Comparison of ENCODE assay signal across 1 cellular context in genomic region chr15:100194955-100195354, GRCh38.
TF ChIP-seq lines count a peak whose summit lies in the region.

No MANE protein-coding gene starts in this region.

TF ChIP-seq in H1, 55 proteins besides CTCF, POLR2A, EP300 and RAD21 (continued from another document):
- TF ChIP-seq, protein P1, sequence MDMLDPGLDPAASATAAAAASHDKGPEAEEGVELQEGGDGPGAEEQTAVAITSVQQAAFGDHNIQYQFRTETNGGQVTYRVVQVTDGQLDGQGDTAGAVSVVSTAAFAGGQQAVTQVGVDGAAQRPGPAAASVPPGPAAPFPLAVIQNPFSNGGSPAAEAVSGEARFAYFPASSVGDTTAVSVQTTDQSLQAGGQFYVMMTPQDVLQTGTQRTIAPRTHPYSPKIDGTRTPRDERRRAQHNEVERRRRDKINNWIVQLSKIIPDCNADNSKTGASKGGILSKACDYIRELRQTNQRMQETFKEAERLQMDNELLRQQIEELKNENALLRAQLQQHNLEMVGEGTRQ (IDR thresholded peaks at IDR 0.05; ENCODE audit: low read length): no peak
- TF ChIP-seq CHD1 (IDR thresholded peaks at IDR 0.05; ENCODE audit: low read depth, low read length): no peak
- no peak for TF ChIP-seq SIRT6 (IDR thresholded peaks at IDR 0.05; ENCODE audit: low read length)
- no peak for TF ChIP-seq BACH1 (IDR thresholded peaks at IDR 0.05; ENCODE audit: low read length)
- TF ChIP-seq HDAC6 (IDR thresholded peaks at IDR 0.05; ENCODE audit: low read depth, low read length): no peak
- TF ChIP-seq EGR1 (IDR thresholded peaks at IDR 0.05; ENCODE audit: borderline replicate concordance, low read depth, low read length): no peak
- no peak for TF ChIP-seq GTF2F1 (IDR thresholded peaks at IDR 0.05; ENCODE audit: borderline replicate concordance, low read depth, low read length)
- TF ChIP-seq POLR2AphosphoS5 (IDR thresholded peaks at IDR 0.05; ENCODE audit: low read depth, low read length): no peak
- no peak for TF ChIP-seq JUN (IDR thresholded peaks at IDR 0.05; ENCODE audit: low read depth, low read length)
- no peak for TF ChIP-seq SRF (IDR thresholded peaks at IDR 0.05; ENCODE audit: low read depth, low read length)
